Comparison of ENCODE assay signal across 8 cellular contexts in genomic region chr1:9235123-9235513, GRCh38. TPM values are rescaled to one million over a fixed set of nuclear protein-coding genes. Genes with fewer than 3 reads are reported as not detected.
DNase-seq lines count a peak whose midpoint lies in the region; ATAC-seq and TF ChIP-seq lines count a peak whose summit lies in the region.

No MANE protein-coding gene starts in this region.

- H3K36me3 Mint-ChIP-seq in Caco-2 (ENCODE audit: insufficient read depth, unreplicated experiment), result peaks cover 13% of the 10 kb centered on the region

- H3K27ac Mint-ChIP-seq in Caco-2 (ENCODE audit: unreplicated experiment), result peak overlapping the region; percentile 75

- TF ChIP-seq CTCF in Caco-2 (IDR thresholded peaks at IDR 0.05; ENCODE audit: insufficient read depth in 1 of 2, low read depth in 1 of 2, low read length in 1 of 2, severe bottlenecking in 1 of 2, unreplicated experiment in 1 of 2), result no peak
- TF ChIP-seq CTCF in coronary artery (IDR thresholded peaks at IDR 0.05), result no peak

- 0 out of 2 replicates have a peak, but pooled peaks cover 5% of the 10 kb centered on the region for H3K4me1 ChIP-seq in Caco-2
- peaks cover 18 to 37% of the 10 kb centered on the region in 2 donors for H3K4me1 ChIP-seq in muscle layer of duodenum (ENCODE audit: control insufficient read depth in 1 of 2, insufficient read depth in 2 of 2, low read length in 2 of 2)

- CTCF ChIA-PET in Caco-2 (lab: Charles Lee), result interaction anchor here (0.6 to 1.9 kb wide), 13 partner anchors 15 to 355 kb away, joined by 3 to 18 read pairs (median 3); partner anchors contain the start of genes GPR157, SLC25A33 and TMEM201

- no peaks in the 10 kb centered on the region for H3K27me3 ChIP-seq in Caco-2 (replicated peaks; ENCODE audit: control insufficient read depth, insufficient read depth, low read length)
- H3K27me3 ChIP-seq in muscle layer of duodenum (ENCODE audit: low read depth, low read length), result no peaks in the 10 kb centered on the region

- no peaks in the 10 kb centered on the region for H3K9me3 Mint-ChIP-seq in Caco-2 (ENCODE audit: unreplicated experiment)

- DNase-seq in Caco-2, result no peak
- peak; percentile 46 for DNase-seq in NCI-H82 treated with DMSO at 0.1 percent for 48 hours (lab: John Stamatoyannopoulos, UW; ENCODE audit: unreplicated experiment)
- DNase-seq in coronary artery (ENCODE audit: low spot score), result peak; percentile 81
- DNase-seq in erythroblast (lab: John Stamatoyannopoulos, UW), result no peak
- DNase-seq in occipital lobe (lab: John Stamatoyannopoulos, UW), result no peak

- ATAC-seq in GM21447 (IDR thresholded peaks at IDR 0.05; ENCODE audit: unreplicated experiment) (peak; percentile 11), HG03196 (IDR thresholded peaks at IDR 0.05; ENCODE audit: unreplicated experiment) (no peak)

- no peaks in the 10 kb centered on the region for H3K27me3 Mint-ChIP-seq in Caco-2 (ENCODE audit: insufficient read depth, unreplicated experiment)

- H3K27ac ChIP-seq in coronary artery, result peak overlapping the region; percentile 80 to 98
- H3K27ac ChIP-seq in muscle layer of duodenum (ENCODE audit: low read length), result peak overlapping the region; percentile 93

- H3K4me3 ChIP-seq in Caco-2 (ENCODE audit: low read depth, low read length) (peak overlapping the region; percentile 49), coronary artery (peak overlapping the region; percentile 87), muscle layer of duodenum (ENCODE audit: low read depth in 1 of 2, low read length in 2 of 2) (peak overlapping the region; percentile 64 to 73)

- intact Hi-C loops in Caco-2 (cut with micrococcal nuclease; ENCODE audit: unreplicated experiment), result no loop called here

- H3K36me3 ChIP-seq in Caco-2 (ENCODE audit: control insufficient read depth, insufficient read depth, low read length) (no peaks in the 10 kb centered on the region; the same call in 1 of the 2 replicates), muscle layer of duodenum (ENCODE audit: control insufficient read depth in 1 of 2, insufficient read depth in 2 of 2, low read length in 2 of 2) (no peaks in the 10 kb centered on the region)

- TF ChIP-seq POLR2A in erythroblast (IDR thresholded peaks at IDR 0.05; ENCODE audit: low read length), result no peak

- no TSS peak for BruUV-seq in Caco-2 (replicated peaks; lab: Mats Ljungman, UMichigan)

- peaks cover 11% of the 10 kb centered on the region for H3K4me1 Mint-ChIP-seq in Caco-2 (ENCODE audit: low read depth, unreplicated experiment)

- H3K9me3 ChIP-seq in Caco-2 (no peaks in the 10 kb centered on the region), muscle layer of duodenum (ENCODE audit: control insufficient read depth in 1 of 2, low read length in 2 of 2) (no peaks in the 10 kb centered on the region)

- POLR2A ChIA-PET in Caco-2 (lab: Charles Lee), result no interaction called here

- peak overlapping the region; percentile 95 for H3K4me3 Mint-ChIP-seq in Caco-2 (ENCODE audit: unreplicated experiment)

RNA-seq across cellular contexts. Expression of gene H6PD, which starts 0.5 kb away (rescaled TPM):
- total RNA-seq in Caco-2 (2022), result 10.1 and 13.0 TPM in 2 replicates
- 6.2 TPM for total RNA-seq in occipital lobe

RNA-seq across cellular contexts. Expression of gene SPSB1, which starts 57.6 kb away (rescaled TPM):
- 12.8 and 18.2 TPM in 2 replicates for total RNA-seq in Caco-2 (2022)
- total RNA-seq in occipital lobe, result 2.3 TPM

Comparison
In these comparisons a context has a peak if more than half of its experiments do, and no peak if none do; other contexts are left out.
1. DNase-seq: peak in NCI-H82 treated with DMSO at 0.1 percent for 48 hours (single experiment) and coronary artery (single experiment); none in Caco-2 (0 of 2), erythroblast (0 of 2) and occipital lobe (single experiment).
2. Peak in every context shown above with its lines, with median percentiles within 50 percentile points of each other: H3K4me3 ChIP-seq.